ENCODE assay signal across 8 cellular contexts in the genomic region with DNA sequence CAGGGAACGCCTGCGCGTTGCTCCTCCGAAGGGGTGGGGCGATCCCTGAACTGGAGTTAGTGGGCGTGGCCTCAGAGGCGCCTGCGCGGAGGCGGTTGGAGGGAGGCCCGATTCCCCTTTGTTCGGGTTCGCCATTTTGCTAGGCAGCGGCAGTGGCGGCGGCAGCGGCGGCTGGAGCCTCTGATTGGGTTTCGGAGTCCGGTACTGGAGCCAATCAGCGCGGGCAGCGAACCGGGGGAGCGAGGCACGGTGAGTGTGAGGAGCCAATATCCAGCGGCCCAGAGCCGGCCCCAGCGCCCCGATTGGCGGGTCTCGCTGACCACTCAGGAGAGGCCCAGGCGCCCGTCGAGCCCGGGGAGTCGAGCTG. TPM values are rescaled to one million over a fixed set of nuclear protein-coding genes. Genes with fewer than 3 reads are reported as not detected.
A peak's percentile ranks its signal among the peaks of the same experiment; 100 is the strongest.
DNase-seq lines count a peak whose midpoint lies in the region; ATAC-seq, FAIRE-seq and TF ChIP-seq lines count a peak whose summit lies in the region.

Gene NFYA, plus strand, starts transcription at position 139 of the 367 bp plus-strand sequence. CDS start 6,116 bp downstream, outside the sequence.

- H3K9me3 ChIP-seq in kidney (ENCODE audit: control insufficient read depth in 1 of 2, low read length in 2 of 2): no peaks in the 10 kb centered on the region

- H3K36me3 ChIP-seq in kidney (ENCODE audit: control insufficient read depth in 1 of 2, insufficient read depth in 2 of 2, low read length in 2 of 2): peaks cover 2 to 3% of the 10 kb centered on the region in 2 donors

- peak within 1 kb of the TSS; percentile 98 for H3K27ac Mint-ChIP-seq in central memory CD8-positive, alpha-beta T cell (ENCODE audit: low read depth)

- H3K4me3 Mint-ChIP-seq in central memory CD8-positive, alpha-beta T cell: peak within 1 kb of the TSS; percentile 92

- no peaks in the 10 kb centered on the region for H3K9me3 Mint-ChIP-seq in central memory CD8-positive, alpha-beta T cell

- peak within 1 kb of the TSS; percentile 99 to 100 for H3K27ac ChIP-seq in kidney (ENCODE audit: low read depth in 2 of 2, low read length in 2 of 2)

- DNase-seq in COR-L47 (lab: John Stamatoyannopoulos, UW) (peak; percentile 100), T-helper 1 cell (peak in 4 of 5 donors; percentile 99 to 100 (median 100)), kidney (peak; percentile 100), GF-D8 (lab: John Stamatoyannopoulos, UW) (no peak)
- DNase-seq in central memory CD8-positive, alpha-beta T cell (ENCODE audit: low spot score in 2 of 2): peak in 1 of 2 donors; percentile 100
- peak; percentile 98 for DNase-seq in stimulated activated CD8-positive, alpha-beta memory T cell treated with anti-CD3 and anti-CD28 coated beads, Interleukin-15, amount 100 ng/mL, for 24 hours (ENCODE audit: low read depth)

- H3K27me3 Mint-ChIP-seq in central memory CD8-positive, alpha-beta T cell: no peaks in the 10 kb centered on the region

- H3K36me3 Mint-ChIP-seq in central memory CD8-positive, alpha-beta T cell (ENCODE audit: insufficient read depth): peaks cover 15% of the 10 kb centered on the region

- peaks cover 8 to 9% of the 10 kb centered on the region in 2 donors for H3K4me1 ChIP-seq in kidney (ENCODE audit: control insufficient read depth in 1 of 2, insufficient read depth in 1 of 2, low read depth in 1 of 2, low read length in 2 of 2)

- FAIRE-seq in kidney (lab: Jason Lieb, UNC): peak; percentile 98

- H3K4me3 ChIP-seq in kidney (ENCODE audit: low read length in 2 of 2): peak within 1 kb of the TSS; percentile 92 to 93

- peak within 1 kb of the TSS; percentile 98 for H3K9ac ChIP-seq in kidney (ENCODE audit: low read length in 2 of 2)

- ATAC-seq in GM19463 (IDR thresholded peaks at IDR 0.05; ENCODE audit: unreplicated experiment) (peak; percentile 62), HG03469 (IDR thresholded peaks at IDR 0.05; ENCODE audit: unreplicated experiment) (peak; percentile 38)
- ATAC-seq in central memory CD8-positive, alpha-beta T cell (replicated peaks; ENCODE audit: extremely low read depth, poor library complexity, severe bottlenecking): peak; percentile 73

- TF ChIP-seq CTCF in kidney (IDR thresholded peaks at IDR 0.05; ENCODE audit: borderline replicate concordance, extremely low read depth, insufficient read depth): peak; percentile 10

- intact Hi-C loops in kidney (cut with DNase I): no loop called here

- peaks cover 49% of the 10 kb centered on the region for H3K4me1 Mint-ChIP-seq in central memory CD8-positive, alpha-beta T cell

RNA-seq across cellular contexts. Expression of gene NFYA, which starts in this region (rescaled TPM):
- 22.5 TPM for total RNA-seq in kidney
- 6.4 TPM for polyA plus RNA-seq in kidney (ENCODE audit: insufficient read depth, low read depth, low replicate concordance)
